23 cellular contexts compared by ENCODE assay signal in the genomic region with DNA sequence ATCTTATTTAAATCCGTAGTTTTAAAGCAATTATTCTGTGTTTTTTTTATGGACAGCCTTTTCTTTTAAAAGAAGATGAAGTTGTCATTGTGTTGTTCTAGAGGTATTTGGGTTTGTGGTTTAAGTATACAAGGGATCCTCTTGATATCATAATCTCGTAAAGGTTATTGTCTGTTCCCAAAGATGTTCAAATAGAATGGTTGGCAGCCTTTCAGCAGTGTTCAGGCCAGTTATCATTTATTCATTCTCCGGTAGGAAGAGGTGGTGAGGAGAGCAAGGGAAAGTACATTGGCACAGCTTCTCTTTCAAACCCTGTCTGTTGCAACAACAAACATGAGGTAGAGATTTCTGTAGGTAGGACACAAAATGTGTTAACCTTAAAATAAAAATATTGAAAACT.
DNase-seq lines count a peak whose midpoint lies in the region; ATAC-seq and TF ChIP-seq lines count a peak whose summit lies in the region.
"Had no signal": no experiment of that assay in that cellular context is flagged by ENCODE, and none has a peak within 500 bp of the region (broad histone marks: within the 10 kb centered on the region; RNA-seq: fewer than 3 reads in every experiment).

No MANE protein-coding gene starts in this region.

- H3K27ac ChIP-seq in VCaP: peak overlapping the region; percentile 48
- H3K27ac ChIP-seq in prostate gland: no peak overlapping the region
- no peak overlapping the region for H3K27ac ChIP-seq in upper lobe of left lung
- H3K27ac ChIP-seq: BLaER1 had no signal

- no peaks in the 10 kb centered on the region for H3K4me1 ChIP-seq in prostate gland (replicated peaks)
- peaks cover 8 to 10% (median 9%) of the 10 kb centered on the region in 4 donors for H3K4me1 ChIP-seq in upper lobe of left lung
- H3K4me1 ChIP-seq: BE2C, BLaER1 had no signal

- intact Hi-C loops in prostate gland (cut with DNase I): no loop called here

- WGBS in prostate gland: 23% methylated on average over 3 of the region's 3 CpGs
- WGBS in upper lobe of left lung, 2 donors: 74 to 80% methylated on average over 3 of the region's 3 CpGs

- H3K9me3 ChIP-seq in prostate gland (no peaks in the 10 kb centered on the region), upper lobe of left lung (no peaks in the 10 kb centered on the region)
- H3K9me3 ChIP-seq: BE2C, BLaER1 had no signal

- H3K27me3 ChIP-seq in prostate gland (replicated peaks; ENCODE audit: insufficient read depth): no peaks in the 10 kb centered on the region
- no peaks in the 10 kb centered on the region for H3K27me3 ChIP-seq in upper lobe of left lung
- H3K27me3 ChIP-seq: BE2C, BLaER1 had no signal

- H3K36me3 ChIP-seq in prostate gland (no peaks in the 10 kb centered on the region), upper lobe of left lung (no peaks in the 10 kb centered on the region)
- H3K36me3 ChIP-seq: BE2C, BLaER1 had no signal

- H3K4me3 ChIP-seq in LNCaP clone FGC (ENCODE audit: low read depth, low read length): no peak overlapping the region
- no peak overlapping the region for H3K4me3 ChIP-seq in prostate gland
- H3K4me3 ChIP-seq in upper lobe of left lung: no peak overlapping the region
- H3K4me3 ChIP-seq: BLaER1, GM12878 had no signal

- TF ChIP-seq POLR2A in prostate gland (IDR thresholded peaks at IDR 0.05): no peak
- TF ChIP-seq POLR2A in upper lobe of left lung (IDR thresholded peaks at IDR 0.05): no peak

- TF ChIP-seq CTCF in LNCaP clone FGC (IDR thresholded peaks at IDR 0.05; ENCODE audit: control insufficient read depth, extremely low read depth, insufficient read depth) (no peak), VCaP (conservative IDR thresholded peaks at IDR 0.05) (no peak), prostate gland (IDR thresholded peaks at IDR 0.05) (no peak), upper lobe of left lung (IDR thresholded peaks at IDR 0.05) (no peak)

- no peak for TF ChIP-seq EP300 in upper lobe of left lung (IDR thresholded peaks at IDR 0.05)

- no peak for ATAC-seq in upper lobe of left lung (ENCODE audit: low FRiP score in 2 of 2)
- no peak for ATAC-seq in GM21529 (IDR thresholded peaks at IDR 0.05; ENCODE audit: unreplicated experiment)
- no peak for ATAC-seq in HG02870 (IDR thresholded peaks at IDR 0.05; ENCODE audit: unreplicated experiment)
- ATAC-seq: GM12878 had no signal

- DNase-seq in LNCaP clone FGC (ENCODE audit: low read depth) (peak; percentile 94), prostate gland (ENCODE audit: low spot score) (peak; percentile 55), upper lobe of left lung (no peak)
- DNase-seq: 8988T; ACHN; BE2C; C1 segment of cervical spinal cord; CD4-positive, alpha-beta memory T cell; CD4-positive, CD25-positive, alpha-beta regulatory T cell; CD8-positive, alpha-beta memory T cell; COR-L47; DMS 273 treated with DMSO at 0.1 percent for 48 hours; DMS153; DMS53; DMS79; DND-41; EL; GDM1 had no signal

Comparison
In these comparisons a context has a peak if more than half of its experiments do, and no peak if none do; other contexts are left out.
1. DNase-seq: peak in LNCaP clone FGC (single experiment) and prostate gland (single experiment); none in upper lobe of left lung (0 of 2).